14 cellular contexts compared by ENCODE assay signal in the genomic region with DNA sequence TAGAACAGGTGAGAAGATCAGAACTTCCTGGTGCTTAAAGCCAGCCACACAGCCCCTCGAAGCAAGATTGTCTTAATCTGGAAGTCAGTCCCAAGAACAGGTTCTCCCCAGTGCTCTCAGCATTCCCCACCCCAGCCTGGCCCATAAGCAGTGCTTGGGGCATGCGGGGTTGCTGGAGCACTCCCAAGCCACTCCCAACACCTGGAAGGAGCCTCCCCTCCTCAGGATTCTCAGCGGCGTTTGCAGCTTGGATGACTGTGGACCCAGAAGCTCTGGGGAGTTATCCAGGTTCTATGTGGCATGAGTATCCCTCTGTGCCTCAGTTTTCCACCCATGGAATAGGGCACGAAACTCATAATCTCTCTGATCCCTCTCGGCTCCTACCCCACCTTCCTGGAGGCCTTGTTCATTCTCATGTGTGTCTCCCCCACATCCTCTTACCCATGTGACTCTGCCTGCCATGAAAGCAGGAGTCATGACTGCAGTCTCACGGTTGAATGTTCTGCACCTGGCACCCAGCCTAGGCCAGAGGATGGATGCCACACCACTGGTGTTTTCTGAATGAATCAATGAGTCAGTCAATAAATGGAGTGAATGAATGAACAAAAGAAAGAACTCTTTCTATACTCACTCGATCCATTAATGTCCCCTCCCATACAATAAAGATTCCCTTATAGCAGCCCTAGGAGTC. TPM values are rescaled to one million over a fixed set of nuclear protein-coding genes. Genes with fewer than 3 reads are reported as not detected.
DNase-seq lines count a peak whose midpoint lies in the region; ATAC-seq, FAIRE-seq and TF ChIP-seq lines count a peak whose summit lies in the region.
"Had no signal": no experiment of that assay in that cellular context is flagged by ENCODE, and none has a peak within 500 bp of the region (broad histone marks: within the 10 kb centered on the region; RNA-seq: fewer than 3 reads in every experiment).

No MANE protein-coding gene starts in this region.

- H3K4me2 ChIP-seq in SK-N-SH = no peak overlapping the region

- intact Hi-C loops in right lobe of liver (cut with DNase I) = no loop called here

- no peak for DNase-seq in SK-N-SH
- DNase-seq in chondrocyte (ENCODE audit: low spot score) = peak; percentile 51
- peak in 2 of 3 donors; percentile 2 to 35 for DNase-seq in right lobe of liver
- no peak for DNase-seq in urothelium cell line (ENCODE audit: low spot score)
- no peak for DNase-seq in NCI-H748 (lab: John Stamatoyannopoulos, UW; ENCODE audit: unreplicated experiment)
- no peak for DNase-seq in NCI-H1048 (lab: John Stamatoyannopoulos, UW)
- DNase-seq: 8988T; activated CD8-positive, alpha-beta memory T cell treated with anti-CD3 and anti-CD28 coated beads, Interleukin-2, amount 10 ng/mL, durations not matched to agents 7 days and 5 days; DMS79; NCI-H1105 treated with DMSO at 0.1 percent for 48 hours; T-helper 2 cell had no signal

- H3K27ac ChIP-seq in SK-N-SH (ENCODE audit: low read depth in 2 of 2, low read length in 1 of 2) (peak overlapping the region in 1 of 2 experiments; percentile 34; a peak in 3 of 4 replicates), right lobe of liver (no peak overlapping the region)
- H3K27ac ChIP-seq: prostate gland had no signal

- no peak overlapping the region for H2AFZ ChIP-seq in SK-N-SH (ENCODE audit: low read depth)

- H3K4me1 ChIP-seq in SK-N-SH (ENCODE audit: control insufficient read depth in 1 of 2, insufficient read depth in 2 of 2, low read depth in 1 of 2, low read length in 1 of 2) (peaks cover 46 to 74% of the 10 kb centered on the region in 2 experiments; a peak in 3 of 4 replicates), right lobe of liver (peaks cover 0 to 33% (median 12%) of the 10 kb centered on the region in 4 donors)

- H4K20me1 ChIP-seq in SK-N-SH (ENCODE audit: insufficient read depth) = no peaks in the 10 kb centered on the region

- TF ChIP-seq CTCF in SK-N-SH (IDR thresholded peaks at IDR 0.05) (no peak), chondrocyte (IDR thresholded peaks at IDR 0.05) (no peak), right lobe of liver (IDR thresholded peaks at IDR 0.05) (no peak)

- H3K4me1 Mint-ChIP-seq in chondrocyte (ENCODE audit: low read depth) = peaks cover 63% of the 10 kb centered on the region

- H3K4me3 Mint-ChIP-seq in chondrocyte (ENCODE audit: unreplicated experiment) = no peak overlapping the region
- H3K4me3 Mint-ChIP-seq: activated CD8-positive, alpha-beta memory T cell treated with anti-CD3 and anti-CD28 coated beads, Interleukin-2, amount 10 ng/mL, durations not matched to agents 7 days and 5 days had no signal

- peaks cover 11% of the 10 kb centered on the region for H3K9me3 Mint-ChIP-seq in chondrocyte (ENCODE audit: low read depth)

- H3K9ac ChIP-seq in SK-N-SH = no peak overlapping the region

- CTCF ChIA-PET in SK-N-SH (lab: Yijun Ruan, JAX) = interaction anchor here (1.1 to 5.9 kb wide), 4 partner anchors 15 to 106 kb away, joined by 4 to 41 read pairs (median 30); no protein-coding TSS in a partner anchor

- POLR2A ChIA-PET in SK-N-SH (lab: Yijun Ruan, JAX) = no interaction called here

- peaks cover 36% of the 10 kb centered on the region for H3F3A ChIP-seq in SK-N-SH (replicated peaks; ENCODE audit: insufficient read depth)

- no peak for TF ChIP-seq RAD21 in SK-N-SH (IDR thresholded peaks at IDR 0.05; ENCODE audit: low read length)

- peaks cover 2% of the 10 kb centered on the region for H3K36me3 Mint-ChIP-seq in chondrocyte (ENCODE audit: low read depth)
- H3K36me3 Mint-ChIP-seq: activated CD8-positive, alpha-beta memory T cell treated with anti-CD3 and anti-CD28 coated beads, Interleukin-2, amount 10 ng/mL, durations not matched to agents 7 days and 5 days had no signal

- H3K27me3 ChIP-seq in SK-N-SH (ENCODE audit: insufficient read depth) (no peaks in the 10 kb centered on the region), right lobe of liver (no peaks in the 10 kb centered on the region)

- H3K79me2 ChIP-seq in SK-N-SH (ENCODE audit: insufficient read depth) = peaks cover 50% of the 10 kb centered on the region

- H3K9me3 ChIP-seq in SK-N-SH = no peaks in the 10 kb centered on the region
- no peaks in the 10 kb centered on the region for H3K9me3 ChIP-seq in right lobe of liver
- H3K9me3 ChIP-seq: prostate gland had no signal

- peak overlapping the region; percentile 69 for H3K27ac Mint-ChIP-seq in chondrocyte (ENCODE audit: unreplicated experiment)
- H3K27ac Mint-ChIP-seq: activated CD8-positive, alpha-beta memory T cell treated with anti-CD3 and anti-CD28 coated beads, Interleukin-2, amount 10 ng/mL, durations not matched to agents 7 days and 5 days had no signal

- TF ChIP-seq EP300 in SK-N-SH (IDR thresholded peaks at IDR 0.05; ENCODE audit: borderline replicate concordance in 1 of 2, low read depth in 1 of 2, low read length in 1 of 2) = no peak

- no peak for ATAC-seq in SK-N-SH treated with all-trans-retinoic acid at 6 μM for 48 hours
- ATAC-seq in right lobe of liver = no peak
- ATAC-seq in HG03139 (IDR thresholded peaks at IDR 0.05; ENCODE audit: unreplicated experiment) = no peak
- ATAC-seq: activated CD8-positive, alpha-beta memory T cell treated with anti-CD3 and anti-CD28 coated beads, Interleukin-2, amount 10 ng/mL, durations not matched to agents 7 days and 5 days had no signal

- H3K36me3 ChIP-seq in SK-N-SH (replicated peaks in 1 of 2; ENCODE audit: control insufficient read depth in 1 of 2, insufficient read depth in 2 of 2, low read length in 1 of 2) = no peaks in the 10 kb centered on the region
- H3K36me3 ChIP-seq in right lobe of liver = no peaks in the 10 kb centered on the region
- H3K36me3 ChIP-seq: prostate gland had no signal

- no peak overlapping the region for H3K4me3 ChIP-seq in SK-N-SH (ENCODE audit: low read depth in 2 of 2, low read length in 1 of 2)
- no peak overlapping the region for H3K4me3 ChIP-seq in right lobe of liver
- H3K4me3 ChIP-seq: prostate gland had no signal

- 77% methylated on average over 5 of the region's 8 CpGs for WGBS in SK-N-SH (ENCODE audit: low lambda C conversion rate)
- WGBS in right lobe of liver (ENCODE audit: insufficient coverage, low coverage, low lambda C conversion rate, missing lambda C conversion rate) = 77% methylated on average over 4 of the region's 8 CpGs

- H3K27me3 Mint-ChIP-seq in chondrocyte (ENCODE audit: low read depth) = no peaks in the 10 kb centered on the region
- H3K27me3 Mint-ChIP-seq: activated CD8-positive, alpha-beta memory T cell treated with anti-CD3 and anti-CD28 coated beads, Interleukin-2, amount 10 ng/mL, durations not matched to agents 7 days and 5 days had no signal

- no peaks in the 10 kb centered on the region for H3K9me2 ChIP-seq in SK-N-SH

- TF ChIP-seq POLR2A in right lobe of liver (IDR thresholded peaks at IDR 0.05) = no peak

- FAIRE-seq in urothelium cell line (lab: Jason Lieb, UNC) = peak; percentile 20

TF ChIP-seq in SK-N-SH, 30 proteins besides CTCF, POLR2A, EP300 and RAD21:
- TF ChIP-seq GATA2 (CRISPR knock-in tag; IDR thresholded peaks at IDR 0.05) = no peak
- TF ChIP-seq NFIC (IDR thresholded peaks at IDR 0.05; ENCODE audit: borderline replicate concordance) = peak; percentile 20; the same call in 1 of the 2 replicates
- TF ChIP-seq, protein P1, sequence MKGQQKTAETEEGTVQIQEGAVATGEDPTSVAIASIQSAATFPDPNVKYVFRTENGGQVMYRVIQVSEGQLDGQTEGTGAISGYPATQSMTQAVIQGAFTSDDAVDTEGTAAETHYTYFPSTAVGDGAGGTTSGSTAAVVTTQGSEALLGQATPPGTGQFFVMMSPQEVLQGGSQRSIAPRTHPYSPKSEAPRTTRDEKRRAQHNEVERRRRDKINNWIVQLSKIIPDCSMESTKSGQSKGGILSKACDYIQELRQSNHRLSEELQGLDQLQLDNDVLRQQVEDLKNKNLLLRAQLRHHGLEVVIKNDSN (IDR thresholded peaks at IDR 0.05; ENCODE audit: borderline replicate concordance, low read depth) = peak; percentile 40; the same call in 1 of the 2 replicates
- TF ChIP-seq EZH2phosphoT487 (IDR thresholded peaks at IDR 0.05; ENCODE audit: borderline replicate concordance, low read depth) = no peak
- TF ChIP-seq JUND (IDR thresholded peaks at IDR 0.05) = no peak
- TF ChIP-seq TCF12 (IDR thresholded peaks at IDR 0.05) = peak; percentile 26; the same call in 1 of the 2 replicates
- no peak for TF ChIP-seq FOSL2 (IDR thresholded peaks at IDR 0.05; ENCODE audit: borderline replicate concordance, low read depth)

TF ChIP-seq in SK-N-SH treated with all-trans-retinoic acid at 6 μM for 48 hours, 23 proteins besides CTCF, POLR2A, EP300 and RAD21 (continues in another document):
- no peak for TF ChIP-seq ZC3H10 (CRISPR knock-in tag; IDR thresholded peaks at IDR 0.05)
- TF ChIP-seq ZFP3 (CRISPR knock-in tag; IDR thresholded peaks at IDR 0.05) = no peak
- TF ChIP-seq ESRRG (CRISPR knock-in tag; IDR thresholded peaks at IDR 0.05) = no peak
- TF ChIP-seq ZNF565 (CRISPR knock-in tag; conservative IDR thresholded peaks at IDR 0.05; ENCODE audit: low read depth) = no peak
- no peak for TF ChIP-seq GLIS3 (CRISPR knock-in tag; IDR thresholded peaks at IDR 0.05)
- TF ChIP-seq CSDC2 (CRISPR knock-in tag; IDR thresholded peaks at IDR 0.05) = no peak
- TF ChIP-seq ZFP30 (CRISPR knock-in tag; IDR thresholded peaks at IDR 0.05) = no peak
- TF ChIP-seq, protein P2, sequence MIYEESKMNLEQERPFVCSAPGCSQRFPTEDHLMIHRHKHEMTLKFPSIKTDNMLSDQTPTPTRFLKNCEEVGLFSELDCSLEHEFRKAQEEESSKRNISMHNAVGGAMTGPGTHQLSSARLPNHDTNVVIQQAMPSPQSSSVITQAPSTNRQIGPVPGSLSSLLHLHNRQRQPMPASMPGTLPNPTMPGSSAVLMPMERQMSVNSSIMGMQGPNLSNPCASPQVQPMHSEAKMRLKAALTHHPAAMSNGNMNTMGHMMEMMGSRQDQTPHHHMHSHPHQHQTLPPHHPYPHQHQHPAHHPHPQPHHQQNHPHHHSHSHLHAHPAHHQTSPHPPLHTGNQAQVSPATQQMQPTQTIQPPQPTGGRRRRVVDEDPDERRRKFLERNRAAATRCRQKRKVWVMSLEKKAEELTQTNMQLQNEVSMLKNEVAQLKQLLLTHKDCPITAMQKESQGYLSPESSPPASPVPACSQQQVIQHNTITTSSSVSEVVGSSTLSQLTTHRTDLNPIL (CRISPR knock-in tag; IDR thresholded peaks at IDR 0.05; ENCODE audit: low read depth) = no peak
- no peak for TF ChIP-seq OSR1 (CRISPR knock-in tag; IDR thresholded peaks at IDR 0.05)
- TF ChIP-seq TCF4 (CRISPR knock-in tag; IDR thresholded peaks at IDR 0.05; ENCODE audit: borderline replicate concordance) = no peak

RNA-seq across cellular contexts. Expression of a gene that starts 33.4 kb away (rescaled TPM):
- 0.13 TPM in 1 of 2 replicates, not detected in the other for polyA plus RNA-seq in SK-N-SH (2012; rRNA removed)
- polyA plus RNA-seq in SK-N-SH (2012; cell fraction: cytosol; rRNA removed) = 0.01 and 0.20 TPM in 2 replicates
- 0.08 TPM in 2 replicates for polyA plus RNA-seq in SK-N-SH (2012; cell fraction: nucleus; rRNA removed)
- total RNA-seq in chondrocyte (0.15 to 1.1 TPM (median 0.18 TPM) in 3 replicates), right lobe of liver (under 1 TPM in 2 of 6 experiments, not detected in 4; 0.10 to 0.12 TPM)
- total RNA-seq: activated CD8-positive, alpha-beta memory T cell treated with anti-CD3 and anti-CD28 coated beads, Interleukin-2, amount 10 ng/mL, durations not matched to agents 7 days and 5 days had no signal

Comparison
In these comparisons a context has a peak if more than half of its experiments do, and no peak if none do; other contexts are left out.
1. DNase-seq: peak in chondrocyte (single experiment) and right lobe of liver (2 of 3); none in SK-N-SH (single experiment), urothelium cell line (single experiment), NCI-H748 (single experiment) and NCI-H1048 (single experiment).